ENCODE assay signal across 1 cellular context in the genomic region with DNA sequence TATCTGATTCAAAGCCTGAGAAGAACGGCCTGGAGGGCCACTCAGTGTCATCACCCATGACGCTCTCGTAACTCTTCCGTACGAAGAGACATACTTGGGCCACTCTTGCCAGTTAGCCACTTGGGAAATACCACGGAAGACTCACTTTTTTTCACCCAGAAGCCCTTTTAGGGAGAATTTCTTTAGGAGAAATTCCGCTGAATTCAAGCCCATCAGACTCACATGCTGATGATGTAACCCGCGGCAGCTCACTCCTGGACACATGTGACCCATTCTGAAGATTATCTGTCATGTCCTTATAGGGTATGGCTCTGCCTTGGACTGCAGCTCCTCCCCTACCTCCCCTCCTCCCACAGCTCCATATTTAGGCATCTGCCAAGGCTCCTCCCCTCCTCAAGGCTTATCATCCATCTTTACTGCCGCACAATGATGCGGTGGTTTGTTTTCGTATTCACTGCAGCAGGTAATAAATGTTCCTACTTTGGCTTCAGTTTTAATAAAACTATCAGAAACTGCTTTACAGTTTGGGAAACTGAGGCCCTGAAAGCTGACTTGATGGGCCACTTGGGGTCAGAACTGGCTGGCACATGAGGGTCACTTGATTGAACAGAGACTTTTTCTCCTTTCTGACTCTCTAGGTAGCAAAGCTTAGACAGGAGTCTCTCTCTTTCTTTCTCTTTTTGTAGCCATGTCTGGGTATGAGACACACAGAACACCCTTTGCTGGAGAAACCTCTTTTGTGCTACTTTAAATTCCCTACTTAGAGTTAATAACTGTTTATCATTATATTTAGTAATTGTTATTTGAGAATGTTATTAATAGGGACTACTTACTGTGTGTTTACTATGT.
TF ChIP-seq lines count a peak whose summit lies in the region.

No MANE protein-coding gene starts in this region.

TF ChIP-seq in WTC11, 78 proteins besides CTCF, POLR2A, EP300 and RAD21 (continued from another document):
- TF ChIP-seq, protein P1, sequence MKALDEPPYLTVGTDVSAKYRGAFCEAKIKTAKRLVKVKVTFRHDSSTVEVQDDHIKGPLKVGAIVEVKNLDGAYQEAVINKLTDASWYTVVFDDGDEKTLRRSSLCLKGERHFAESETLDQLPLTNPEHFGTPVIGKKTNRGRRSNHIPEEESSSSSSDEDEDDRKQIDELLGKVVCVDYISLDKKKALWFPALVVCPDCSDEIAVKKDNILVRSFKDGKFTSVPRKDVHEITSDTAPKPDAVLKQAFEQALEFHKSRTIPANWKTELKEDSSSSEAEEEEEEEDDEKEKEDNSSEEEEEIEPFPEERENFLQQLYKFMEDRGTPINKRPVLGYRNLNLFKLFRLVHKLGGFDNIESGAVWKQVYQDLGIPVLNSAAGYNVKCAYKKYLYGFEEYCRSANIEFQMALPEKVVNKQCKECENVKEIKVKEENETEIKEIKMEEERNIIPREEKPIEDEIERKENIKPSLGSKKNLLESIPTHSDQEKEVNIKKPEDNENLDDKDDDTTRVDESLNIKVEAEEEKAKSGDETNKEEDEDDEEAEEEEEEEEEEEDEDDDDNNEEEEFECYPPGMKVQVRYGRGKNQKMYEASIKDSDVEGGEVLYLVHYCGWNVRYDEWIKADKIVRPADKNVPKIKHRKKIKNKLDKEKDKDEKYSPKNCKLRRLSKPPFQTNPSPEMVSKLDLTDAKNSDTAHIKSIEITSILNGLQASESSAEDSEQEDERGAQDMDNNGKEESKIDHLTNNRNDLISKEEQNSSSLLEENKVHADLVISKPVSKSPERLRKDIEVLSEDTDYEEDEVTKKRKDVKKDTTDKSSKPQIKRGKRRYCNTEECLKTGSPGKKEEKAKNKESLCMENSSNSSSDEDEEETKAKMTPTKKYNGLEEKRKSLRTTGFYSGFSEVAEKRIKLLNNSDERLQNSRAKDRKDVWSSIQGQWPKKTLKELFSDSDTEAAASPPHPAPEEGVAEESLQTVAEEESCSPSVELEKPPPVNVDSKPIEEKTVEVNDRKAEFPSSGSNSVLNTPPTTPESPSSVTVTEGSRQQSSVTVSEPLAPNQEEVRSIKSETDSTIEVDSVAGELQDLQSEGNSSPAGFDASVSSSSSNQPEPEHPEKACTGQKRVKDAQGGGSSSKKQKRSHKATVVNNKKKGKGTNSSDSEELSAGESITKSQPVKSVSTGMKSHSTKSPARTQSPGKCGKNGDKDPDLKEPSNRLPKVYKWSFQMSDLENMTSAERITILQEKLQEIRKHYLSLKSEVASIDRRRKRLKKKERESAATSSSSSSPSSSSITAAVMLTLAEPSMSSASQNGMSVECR (CRISPR knock-in tag; IDR thresholded peaks at IDR 0.05; ENCODE audit: borderline replicate concordance): no peak
- TF ChIP-seq, protein P2, sequence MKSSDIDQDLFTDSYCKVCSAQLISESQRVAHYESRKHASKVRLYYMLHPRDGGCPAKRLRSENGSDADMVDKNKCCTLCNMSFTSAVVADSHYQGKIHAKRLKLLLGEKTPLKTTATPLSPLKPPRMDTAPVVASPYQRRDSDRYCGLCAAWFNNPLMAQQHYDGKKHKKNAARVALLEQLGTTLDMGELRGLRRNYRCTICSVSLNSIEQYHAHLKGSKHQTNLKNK (CRISPR knock-in tag; IDR thresholded peaks at IDR 0.05): no peak
- TF ChIP-seq RELA (CRISPR knock-in tag; IDR thresholded peaks at IDR 0.05; ENCODE audit: borderline replicate concordance): no peak
- TF ChIP-seq ZBTB21 (CRISPR knock-in tag; IDR thresholded peaks at IDR 0.05; ENCODE audit: borderline replicate concordance): no peak
- TF ChIP-seq EMX1 (CRISPR knock-in tag; IDR thresholded peaks at IDR 0.05): no peak
- no peak for TF ChIP-seq GABPB1 (CRISPR knock-in tag; IDR thresholded peaks at IDR 0.05)
- no peak for TF ChIP-seq ATF1 (CRISPR knock-in tag; IDR thresholded peaks at IDR 0.05)
TF ChIP-seq in WTC11: peak in this region for 0.
